8 cellular contexts compared by ENCODE assay signal in genomic region chr19:55484571-55485438, GRCh38. TPM values are rescaled to one million over a fixed set of nuclear protein-coding genes. Genes with fewer than 3 reads are reported as not detected.
DNase-seq lines count a peak whose midpoint lies in the region; ATAC-seq and TF ChIP-seq lines count a peak whose summit lies in the region.

NAT14 (plus strand) TSS chr19:55485188; CDS start chr19:55485709, 521 bp downstream.

- peak; percentile 29 for DNase-seq in NOMO-1 treated with DMSO at 0.1 percent for 48 hours (lab: John Stamatoyannopoulos, UW; ENCODE audit: unreplicated experiment)
- peak; percentile 65 for DNase-seq in activated T-cell treated with anti-CD3 and anti-CD28 coated beads for 48 hours (ENCODE audit: low read depth)
- peak; percentile 78 to 84 for DNase-seq in erythroblast (lab: John Stamatoyannopoulos, UW)
- DNase-seq in stimulated activated naive CD8-positive, alpha-beta T cell treated with anti-CD3 and anti-CD28 coated beads, Interleukin-15, Interleukin-2, amounts not matched to agents 100 U/mL and 50 U/mL, for 24 hours = peak; percentile 80
- DNase-seq in mesenteric fat pad (ENCODE audit: low spot score) = no peak

- H3K9me3 ChIP-seq in ES-I3 (ENCODE audit: control insufficient read depth, insufficient read depth, low read length) = no peaks in the 10 kb centered on the region
- H3K9me3 ChIP-seq in muscle layer of duodenum (ENCODE audit: control insufficient read depth in 1 of 2, low read length in 2 of 2) = no peaks in the 10 kb centered on the region

- H3K27ac ChIP-seq in muscle layer of duodenum (ENCODE audit: low read length) = peak within 1 kb of the TSS; percentile 39

- H3K4me3 ChIP-seq in muscle layer of duodenum (ENCODE audit: low read depth in 1 of 2, low read length in 2 of 2) = peak within 1 kb of the TSS; percentile 42 to 64

- H3K27me3 ChIP-seq in muscle layer of duodenum (ENCODE audit: low read depth, low read length) = no peaks in the 10 kb centered on the region

- peak; percentile 50 for ATAC-seq in HG03066 (IDR thresholded peaks at IDR 0.05; ENCODE audit: low read depth, unreplicated experiment)
- peak; percentile 74 for ATAC-seq in stimulated activated naive CD8-positive, alpha-beta T cell treated with anti-CD3 and anti-CD28 coated beads, Interleukin-15, Interleukin-2, amounts not matched to agents 100 U/mL and 50 U/mL, for 24 hours

- H3K36me3 ChIP-seq in ES-I3 (ENCODE audit: insufficient read depth, low read length) (no peaks in the 10 kb centered on the region), muscle layer of duodenum (ENCODE audit: control insufficient read depth in 1 of 2, insufficient read depth in 2 of 2, low read length in 2 of 2) (peaks cover 0 to 19% of the 10 kb centered on the region in 2 donors)

- TF ChIP-seq POLR2A in erythroblast (IDR thresholded peaks at IDR 0.05; ENCODE audit: low read length) = peak; percentile 54

- peaks cover 18% of the 10 kb centered on the region; the same call in 1 of the 2 replicates for H3K4me1 ChIP-seq in ES-I3 (ENCODE audit: insufficient read depth, low read length)
- H3K4me1 ChIP-seq in muscle layer of duodenum (ENCODE audit: control insufficient read depth in 1 of 2, insufficient read depth in 2 of 2, low read length in 2 of 2) = peaks cover 3 to 56% of the 10 kb centered on the region in 2 donors

- peak within 1 kb of the TSS; percentile 83 for H3K9ac ChIP-seq in ES-I3 (ENCODE audit: low read depth, low read length)

RNA-seq across cellular contexts. Expression of gene NAT14, which starts in this region (rescaled TPM):
- 7.3 TPM for total RNA-seq in mesenteric fat pad
